ENCODE assay signal across 11 cellular contexts in the genomic region with DNA sequence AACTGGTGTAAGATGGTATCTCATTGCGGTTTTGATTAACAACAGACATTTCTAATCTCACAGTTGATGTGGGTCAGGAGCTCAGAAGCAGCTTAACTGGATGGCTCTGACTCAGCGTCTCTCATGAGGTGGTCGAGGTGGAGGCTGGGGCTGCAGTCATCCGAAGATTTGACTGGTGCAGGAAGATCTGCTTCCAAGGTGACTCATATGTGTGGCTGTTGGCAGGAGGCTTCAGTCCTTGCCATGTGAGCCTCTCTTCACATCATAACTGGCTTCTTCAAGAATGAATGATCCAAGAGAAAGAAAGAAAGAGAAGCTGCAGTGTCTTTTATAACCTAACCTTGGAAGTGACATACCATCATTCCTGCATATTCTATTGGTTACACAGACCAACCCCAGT.
A peak's percentile ranks its signal among the peaks of the same experiment; 100 is the strongest.
DNase-seq lines count a peak whose midpoint lies in the region; ATAC-seq and TF ChIP-seq lines count a peak whose summit lies in the region.
"Had no signal": no experiment of that assay in that cellular context is flagged by ENCODE, and none has a peak within 500 bp of the region (broad histone marks: within the 10 kb centered on the region; RNA-seq: fewer than 3 reads in every experiment).

No MANE protein-coding gene starts in this region.

- ATAC-seq in HG03378 (IDR thresholded peaks at IDR 0.05; ENCODE audit: unreplicated experiment) (no peak), HG03108 (IDR thresholded peaks at IDR 0.05; ENCODE audit: unreplicated experiment) (no peak), HG03095 (IDR thresholded peaks at IDR 0.05; ENCODE audit: unreplicated experiment) (no peak)
- ATAC-seq: psoas muscle had no signal

- 53 to 57% methylated on average over 4 of the region's 4 CpGs for WGBS in esophagus squamous epithelium, 2 donors

- intact Hi-C loops in esophagus squamous epithelium (cut with DNase I): no loop called here

- H3K27me3 ChIP-seq in esophagus squamous epithelium: peaks cover 0 to 6% (median 0%) of the 10 kb centered on the region in 4 donors
- H3K27me3 ChIP-seq: SJCRH30 had no signal

- H3K4me3 ChIP-seq in fibroblast of mammary gland (ENCODE audit: control insufficient read depth, low read depth, low read length) (no peak overlapping the region), esophagus squamous epithelium (no peak overlapping the region)
- H3K4me3 ChIP-seq: psoas muscle, SJCRH30 had no signal

- no peak for TF ChIP-seq CTCF in fibroblast of mammary gland (conservative IDR thresholded peaks at IDR 0.05; ENCODE audit: control insufficient read depth, insufficient read depth, low read depth, low read length)
- no peak for TF ChIP-seq CTCF in esophagus squamous epithelium (IDR thresholded peaks at IDR 0.05)

- no peaks in the 10 kb centered on the region for H3K36me3 ChIP-seq in esophagus squamous epithelium
- H3K36me3 ChIP-seq: SJCRH30 had no signal

- no peak for TF ChIP-seq POLR2A in esophagus squamous epithelium (IDR thresholded peaks at IDR 0.05)

- no peak overlapping the region for H3K27ac ChIP-seq in esophagus squamous epithelium
- H3K27ac ChIP-seq: psoas muscle, SJCRH30 had no signal

- peak; percentile 27 for DNase-seq in stimulated activated naive CD4-positive, alpha-beta T cell treated with Interleukin-2 at 50 U/mL for 16 hours (lab: John Stamatoyannopoulos, UW)
- DNase-seq in stimulated activated naive CD4-positive, alpha-beta T cell (lab: John Stamatoyannopoulos, UW): no peak
- DNase-seq in SW480 (ENCODE audit: low spot score): peak; percentile 20
- DNase-seq in fibroblast of mammary gland (ENCODE audit: low read depth): peak; percentile 96
- DNase-seq in esophagus squamous epithelium (lab: John Stamatoyannopoulos, UW): no peak
- DNase-seq: NCI-H2081, psoas muscle had no signal

- peaks cover 0 to 17% (median 0%) of the 10 kb centered on the region in 3 donors for H3K4me1 ChIP-seq in esophagus squamous epithelium
- H3K4me1 ChIP-seq: psoas muscle, SJCRH30 had no signal

- H3K9me3 ChIP-seq in esophagus squamous epithelium: no peaks in the 10 kb centered on the region

Comparison
In these comparisons a context has a peak if more than half of its experiments do, and no peak if none do; other contexts are left out.
1. DNase-seq: peak in stimulated activated naive CD4-positive, alpha-beta T cell treated with Interleukin-2 at 50 U/mL for 16 hours (single experiment), SW480 (single experiment) and fibroblast of mammary gland (single experiment); none in stimulated activated naive CD4-positive, alpha-beta T cell (0 of 6) and esophagus squamous epithelium (single experiment).